9 cellular contexts compared by ENCODE assay signal in genomic region chr22:29074276-29074625, GRCh38. TPM values are rescaled to one million over a fixed set of nuclear protein-coding genes. Genes with fewer than 3 reads are reported as not detected.
DNase-seq lines count a peak whose midpoint lies in the region; ATAC-seq and TF ChIP-seq lines count a peak whose summit lies in the region.
"Had no signal": no experiment of that assay in that cellular context is flagged by ENCODE, and none has a peak within 500 bp of the region (broad histone marks: within the 10 kb centered on the region; RNA-seq: fewer than 3 reads in every experiment).

No MANE protein-coding gene starts in this region.

- DNase-seq in SK-N-SH, result no peak
- DNase-seq in colonic mucosa, result peak; percentile 38
- DNase-seq in T1000 (lab: John Stamatoyannopoulos, UW), result no peak
- DNase-seq in NCI-H1694 treated with DMSO at 0.1 percent for 48 hours (lab: John Stamatoyannopoulos, UW), result no peak
- no peak for DNase-seq in NCI-H1105 (lab: John Stamatoyannopoulos, UW)

- H3K9me3 ChIP-seq in SK-N-SH (no peaks in the 10 kb centered on the region), colonic mucosa (no peaks in the 10 kb centered on the region), mesodermal cell (ENCODE audit: control insufficient read depth, low read length) (no peaks in the 10 kb centered on the region)
- H3K9me3 ChIP-seq: A549 had no signal

- 93% methylated on average over 7 of the region's 8 CpGs for WGBS in SK-N-SH (ENCODE audit: low lambda C conversion rate)
- 56 to 67% methylated on average over 6 to 7 of the region's 8 CpGs for WGBS in mesodermal cell (ENCODE audit: insufficient coverage in 2 of 2), 2 experiments

- CTCF ChIA-PET in SK-N-SH (lab: Yijun Ruan, JAX), result interaction anchor here (0.9 to 2.1 kb wide), 3 partner anchors 34 to 171 kb away, joined by 3 to 7 read pairs (median 5); no protein-coding TSS in a partner anchor

- no peak overlapping the region for H3K9ac ChIP-seq in SK-N-SH
- peak overlapping the region; percentile 64 to 90 for H3K9ac ChIP-seq in colonic mucosa (ENCODE audit: low read depth in 2 of 2, low read length in 2 of 2)

- H3K79me2 ChIP-seq in SK-N-SH (ENCODE audit: insufficient read depth), result no peaks in the 10 kb centered on the region

- H3K27me3 ChIP-seq in SK-N-SH (ENCODE audit: insufficient read depth) (no peaks in the 10 kb centered on the region), colonic mucosa (no peaks in the 10 kb centered on the region)

- ATAC-seq in SK-N-SH treated with all-trans-retinoic acid at 6 μM for 48 hours, result no peak
- ATAC-seq: A549 had no signal

- H3K4me1 ChIP-seq in SK-N-SH (ENCODE audit: control insufficient read depth in 1 of 2, insufficient read depth in 2 of 2, low read depth in 1 of 2, low read length in 1 of 2), result peaks cover 0 to 11% of the 10 kb centered on the region in 2 experiments; a peak in 1 of 4 replicates
- peaks cover 9% of the 10 kb centered on the region for H3K4me1 ChIP-seq in colonic mucosa
- peaks cover 5% of the 10 kb centered on the region for H3K4me1 ChIP-seq in mesodermal cell (ENCODE audit: control insufficient read depth, insufficient read depth, low read length, poor library complexity, severe bottlenecking)

- TF ChIP-seq EP300 in SK-N-SH (IDR thresholded peaks at IDR 0.05; ENCODE audit: borderline replicate concordance in 1 of 2, low read depth in 1 of 2, low read length in 1 of 2), result no peak

- H3F3A ChIP-seq in SK-N-SH (replicated peaks; ENCODE audit: insufficient read depth), result no peaks in the 10 kb centered on the region

- H3K27ac ChIP-seq in SK-N-SH (ENCODE audit: low read depth in 2 of 2, low read length in 1 of 2) (no peak overlapping the region), colonic mucosa (peak overlapping the region; percentile 1), mesodermal cell (ENCODE audit: low read depth, low read length, severe bottlenecking) (no peak overlapping the region), temporal lobe (ENCODE audit: low read depth, low read length) (peak overlapping the region; percentile 20)

- H4K20me1 ChIP-seq in SK-N-SH (ENCODE audit: insufficient read depth), result no peaks in the 10 kb centered on the region

- H3K4me2 ChIP-seq in SK-N-SH, result peak overlapping the region; percentile 95

- TF ChIP-seq RAD21 in SK-N-SH (IDR thresholded peaks at IDR 0.05; ENCODE audit: low read length), result no peak

- intact Hi-C loops in colonic mucosa (cut with DNase I), result no loop called here

- POLR2A ChIA-PET in SK-N-SH (lab: Yijun Ruan, JAX), result no interaction called here

- no peaks in the 10 kb centered on the region for H3K36me3 ChIP-seq in SK-N-SH (replicated peaks in 1 of 2; ENCODE audit: control insufficient read depth in 1 of 2, insufficient read depth in 2 of 2, low read length in 1 of 2)
- H3K36me3 ChIP-seq in colonic mucosa, result no peaks in the 10 kb centered on the region
- no peaks in the 10 kb centered on the region for H3K36me3 ChIP-seq in mesodermal cell (ENCODE audit: control insufficient read depth, insufficient read depth, low read length)

- no peak overlapping the region for H3K4me3 ChIP-seq in SK-N-SH (ENCODE audit: low read depth in 2 of 2, low read length in 1 of 2)
- H3K4me3 ChIP-seq in colonic mucosa, result peak overlapping the region; percentile 48
- peak overlapping the region; percentile 60 for H3K4me3 ChIP-seq in mesodermal cell (ENCODE audit: extremely low read depth, insufficient read depth, low read length, poor library complexity, severe bottlenecking)

- H3K9me2 ChIP-seq in SK-N-SH, result no peaks in the 10 kb centered on the region

- TF ChIP-seq CTCF in SK-N-SH (IDR thresholded peaks at IDR 0.05), result no peak
- no peak for TF ChIP-seq CTCF in colonic mucosa (IDR thresholded peaks at IDR 0.05)

- H2AFZ ChIP-seq in SK-N-SH (ENCODE audit: low read depth), result no peak overlapping the region

TF ChIP-seq in SK-N-SH, 30 proteins besides CTCF, POLR2A, EP300 and RAD21:
- TF ChIP-seq, protein P1, sequence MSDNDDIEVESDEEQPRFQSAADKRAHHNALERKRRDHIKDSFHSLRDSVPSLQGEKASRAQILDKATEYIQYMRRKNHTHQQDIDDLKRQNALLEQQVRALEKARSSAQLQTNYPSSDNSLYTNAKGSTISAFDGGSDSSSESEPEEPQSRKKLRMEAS (IDR thresholded peaks at IDR 0.05; ENCODE audit: low read depth), result no peak
- TF ChIP-seq GABPA (IDR thresholded peaks at IDR 0.05; ENCODE audit: low read depth) (no peak), RFX5 (IDR thresholded peaks at IDR 0.05; ENCODE audit: low read length) (no peak)

TF ChIP-seq in SK-N-SH treated with all-trans-retinoic acid at 6 μM for 48 hours, 23 proteins besides CTCF, POLR2A, EP300 and RAD21 (continues in another document):
- TF ChIP-seq CSRNP3 (CRISPR knock-in tag; IDR thresholded peaks at IDR 0.05) (no peak), ZFP30 (CRISPR knock-in tag; IDR thresholded peaks at IDR 0.05) (no peak), TOX (CRISPR knock-in tag; IDR thresholded peaks at IDR 0.05; ENCODE audit: borderline replicate concordance) (no peak), ZFP3 (CRISPR knock-in tag; IDR thresholded peaks at IDR 0.05) (no peak), BACH2 (CRISPR knock-in tag; IDR thresholded peaks at IDR 0.05; ENCODE audit: borderline replicate concordance) (no peak), PPARA (CRISPR knock-in tag; IDR thresholded peaks at IDR 0.05; ENCODE audit: borderline replicate concordance) (no peak), GLIS3 (CRISPR knock-in tag; IDR thresholded peaks at IDR 0.05) (no peak), ZNF8 (CRISPR knock-in tag; IDR thresholded peaks at IDR 0.05) (no peak), RARB (CRISPR knock-in tag; IDR thresholded peaks at IDR 0.05) (no peak), ARNTL (CRISPR knock-in tag; IDR thresholded peaks at IDR 0.05; ENCODE audit: borderline replicate concordance, low read depth) (no peak), ESRRG (CRISPR knock-in tag; IDR thresholded peaks at IDR 0.05) (no peak), POU6F1 (CRISPR knock-in tag; IDR thresholded peaks at IDR 0.05; ENCODE audit: borderline replicate concordance, low read depth) (no peak), ZNF565 (CRISPR knock-in tag; conservative IDR thresholded peaks at IDR 0.05; ENCODE audit: low read depth) (no peak)
- TF ChIP-seq, protein P2, sequence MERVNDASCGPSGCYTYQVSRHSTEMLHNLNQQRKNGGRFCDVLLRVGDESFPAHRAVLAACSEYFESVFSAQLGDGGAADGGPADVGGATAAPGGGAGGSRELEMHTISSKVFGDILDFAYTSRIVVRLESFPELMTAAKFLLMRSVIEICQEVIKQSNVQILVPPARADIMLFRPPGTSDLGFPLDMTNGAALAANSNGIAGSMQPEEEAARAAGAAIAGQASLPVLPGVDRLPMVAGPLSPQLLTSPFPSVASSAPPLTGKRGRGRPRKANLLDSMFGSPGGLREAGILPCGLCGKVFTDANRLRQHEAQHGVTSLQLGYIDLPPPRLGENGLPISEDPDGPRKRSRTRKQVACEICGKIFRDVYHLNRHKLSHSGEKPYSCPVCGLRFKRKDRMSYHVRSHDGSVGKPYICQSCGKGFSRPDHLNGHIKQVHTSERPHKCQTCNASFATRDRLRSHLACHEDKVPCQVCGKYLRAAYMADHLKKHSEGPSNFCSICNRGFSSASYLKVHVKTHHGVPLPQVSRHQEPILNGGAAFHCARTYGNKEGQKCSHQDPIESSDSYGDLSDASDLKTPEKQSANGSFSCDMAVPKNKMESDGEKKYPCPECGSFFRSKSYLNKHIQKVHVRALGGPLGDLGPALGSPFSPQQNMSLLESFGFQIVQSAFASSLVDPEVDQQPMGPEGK (CRISPR knock-in tag; IDR thresholded peaks at IDR 0.05; ENCODE audit: borderline replicate concordance), result no peak

RNA-seq across cellular contexts. Expression of gene KREMEN1, which starts 1.4 kb away (rescaled TPM):
- 7.9 and 10.0 TPM in 2 replicates for polyA plus RNA-seq in SK-N-SH (2012; rRNA removed)
- polyA plus RNA-seq in SK-N-SH (2012; cell fraction: cytosol; rRNA removed), result 7.0 and 10.4 TPM in 2 replicates
- polyA plus RNA-seq in SK-N-SH (2012; cell fraction: nucleus; rRNA removed), result 6.7 and 8.0 TPM in 2 replicates
- 10 to 100 TPM; 20.2 to 20.7 TPM for total RNA-seq in colonic mucosa
- 21.5 TPM for polyA plus RNA-seq in mesodermal cell (2013, experiment 1 of 2)
- 15.1 TPM for polyA plus RNA-seq in mesodermal cell (2013, experiment 2 of 2)
- total RNA-seq in temporal lobe, result 6.6 TPM

RNA-seq across cellular contexts. Expression of gene C22orf31, which starts 12.6 kb away (rescaled TPM):
- not detected in 2 replicates for polyA plus RNA-seq in SK-N-SH (2012; rRNA removed)
- polyA plus RNA-seq in SK-N-SH (2012; cell fraction: cytosol; rRNA removed), result not detected in 2 replicates
- polyA plus RNA-seq in SK-N-SH (2012; cell fraction: nucleus; rRNA removed), result not detected in 2 replicates
- total RNA-seq in colonic mucosa (under 1 TPM in 1 of 2 donors, not detected in 1; 0.32 TPM), temporal lobe (not detected)
- not detected for polyA plus RNA-seq in mesodermal cell (2013, experiment 1 of 2)
- not detected for polyA plus RNA-seq in mesodermal cell (2013, experiment 2 of 2)
- polyA plus RNA-seq: A549 had no signal

Comparison
In these comparisons a context has a peak if more than half of its experiments do, and no peak if none do; other contexts are left out.
1. H3K27ac ChIP-seq: peak in colonic mucosa (single experiment) and temporal lobe (single experiment); none in SK-N-SH (0 of 2) and mesodermal cell (single experiment).
2. H3K4me3 ChIP-seq: peak in colonic mucosa (single experiment) and mesodermal cell (single experiment); none in SK-N-SH (0 of 2).